In genomic region chr9:13705356-13705755, GRCh38 we compare ENCODE assay signal across 16 cellular contexts.
DNase-seq lines count a peak whose midpoint lies in the region; ATAC-seq and TF ChIP-seq lines count a peak whose summit lies in the region.
"Had no signal": no experiment of that assay in that cellular context is flagged by ENCODE, and none has a peak within 500 bp of the region (broad histone marks: within the 10 kb centered on the region; RNA-seq: fewer than 3 reads in every experiment).

No MANE protein-coding gene starts in this region.

- H3K27me3 ChIP-seq in esophagus squamous epithelium (no peaks in the 10 kb centered on the region), mesenchymal stem cell (ENCODE audit: control insufficient read depth in 1 of 2, insufficient read depth in 1 of 2, low read length in 2 of 2) (no peaks in the 10 kb centered on the region), subcutaneous abdominal adipose tissue (ENCODE audit: control insufficient read depth in 5 of 5, insufficient read depth in 4 of 5, low read length in 5 of 5) (no peaks in the 10 kb centered on the region)
- H3K27me3 ChIP-seq: upper lobe of left lung had no signal

- WGBS in esophagus squamous epithelium, 2 donors: 60 to 62% methylated on average over 3 of the region's 3 CpGs
- WGBS in mesenchymal stem cell: 60% methylated on average over 2 of the region's 3 CpGs

- no peak for TF ChIP-seq CTCF in WTC11 (IDR thresholded peaks at IDR 0.05)
- TF ChIP-seq CTCF in esophagus squamous epithelium (IDR thresholded peaks at IDR 0.05): no peak

- peaks cover 6% of the 10 kb centered on the region for H3K9me3 Mint-ChIP-seq in WTC11

- H3K4ac ChIP-seq in mesenchymal stem cell (ENCODE audit: low read depth in 1 of 2, low read length in 2 of 2): no peak overlapping the region

- H3K9ac ChIP-seq in mesenchymal stem cell (ENCODE audit: low read length) (peak overlapping the region; percentile 74), subcutaneous abdominal adipose tissue (ENCODE audit: low read length in 5 of 5) (peak overlapping the region in 1 of 5 donors; percentile 8)

- H3K27ac Mint-ChIP-seq in WTC11: no peak overlapping the region
- H3K27ac Mint-ChIP-seq: CD14-positive monocyte; progenitor cell of endocrine pancreas; T-helper 2 cell treated with Interferon-gamma antibody and Interleukin-4, amounts not matched to agents 5 μg/mL and 100 μg/mL, for 36 hours had no signal

- H4K91ac ChIP-seq in mesenchymal stem cell (ENCODE audit: low read length): no peak overlapping the region

- H3K9me3 ChIP-seq in esophagus squamous epithelium (no peaks in the 10 kb centered on the region), mesenchymal stem cell (ENCODE audit: control insufficient read depth, low read length) (no peaks in the 10 kb centered on the region), subcutaneous abdominal adipose tissue (ENCODE audit: control insufficient read depth in 5 of 5, low read length in 5 of 5) (no peaks in the 10 kb centered on the region)
- H3K9me3 ChIP-seq: upper lobe of left lung had no signal

- intact Hi-C loops in esophagus squamous epithelium (cut with DNase I): no loop called here

- no peaks in the 10 kb centered on the region for H3K27me3 Mint-ChIP-seq in WTC11 (ENCODE audit: low read depth)
- H3K27me3 Mint-ChIP-seq: progenitor cell of endocrine pancreas had no signal

- no peaks in the 10 kb centered on the region; the same call in 1 of the 2 replicates for H3K4me1 Mint-ChIP-seq in WTC11
- H3K4me1 Mint-ChIP-seq: CD14-positive monocyte had no signal

- no peak overlapping the region for H2BK5ac ChIP-seq in mesenchymal stem cell (ENCODE audit: low read depth, low read length, poor library complexity, severe bottlenecking)

- no peak overlapping the region for H4K8ac ChIP-seq in mesenchymal stem cell (ENCODE audit: low read length)

- H3K23ac ChIP-seq in mesenchymal stem cell (ENCODE audit: low read length in 2 of 2): no peak overlapping the region

- H3K14ac ChIP-seq in mesenchymal stem cell (ENCODE audit: low read length in 2 of 2): no peak overlapping the region

- H3K4me3 Mint-ChIP-seq in WTC11: no peak overlapping the region
- H3K4me3 Mint-ChIP-seq: activated T-cell treated with anti-CD3 and anti-CD28 coated beads, Interleukin-2, amount 50 U/mL, for 4 hours; CD14-positive monocyte; T-helper 2 cell treated with Interferon-gamma antibody and Interleukin-4, amounts not matched to agents 5 μg/mL and 100 μg/mL, for 36 hours had no signal

- no peak overlapping the region for H2BK12ac ChIP-seq in mesenchymal stem cell (ENCODE audit: low read length in 2 of 2)

- peak overlapping the region in 3 of 4 donors; percentile 39 to 60 (median 56) for H3K27ac ChIP-seq in esophagus squamous epithelium
- H3K27ac ChIP-seq in mesenchymal stem cell (ENCODE audit: low read length, poor library complexity, severe bottlenecking): no peak overlapping the region
- H3K27ac ChIP-seq in subcutaneous abdominal adipose tissue (ENCODE audit: low read depth, low read length): peak overlapping the region; percentile 11
- H3K27ac ChIP-seq: upper lobe of left lung had no signal

- no peak overlapping the region for H2AFZ ChIP-seq in mesenchymal stem cell (ENCODE audit: low read depth, low read length)

- DNase-seq in WTC11 (ENCODE audit: low spot score) (no peak), esophagus squamous epithelium (lab: John Stamatoyannopoulos, UW) (no peak), mesenchymal stem cell (peak; percentile 62), A172 (ENCODE audit: low spot score) (no peak), NCI-H2227 treated with DMSO at 0.1 percent for 48 hours (lab: John Stamatoyannopoulos, UW) (no peak)
- DNase-seq: activated CD4-positive, alpha-beta T cell treated with anti-CD3 and anti-CD28 coated beads for 4 hours; activated T-cell treated with anti-CD3 and anti-CD28 coated beads, Interleukin-2, amount 50 U/mL, for 4 hours; NCI-H69; stimulated activated CD4-positive, alpha-beta T cell treated with anti-CD3 and anti-CD28 coated beads, Interleukin-1b, Interleukin-23, amount 100 ng/mL, for 48 hours; upper lobe of left lung had no signal

- no peak for TF ChIP-seq POLR2A in esophagus squamous epithelium (IDR thresholded peaks at IDR 0.05)

- H2AK5ac ChIP-seq in mesenchymal stem cell (ENCODE audit: low read length, severe bottlenecking): no peak overlapping the region

- H3K79me1 ChIP-seq in mesenchymal stem cell (replicated peaks; ENCODE audit: low read length, poor library complexity, severe bottlenecking): no peaks in the 10 kb centered on the region

- no peak overlapping the region for H2BK120ac ChIP-seq in mesenchymal stem cell (ENCODE audit: low read depth, low read length)

- CTCF ChIA-PET in WTC11 (lab: Charles Lee): interaction anchor here (0.7 kb wide), 1 partner anchor 17 kb away, joined by 3 read pairs; no protein-coding TSS in a partner anchor

- H3K4me1 ChIP-seq in esophagus squamous epithelium (peaks cover 0 to 6% (median 0%) of the 10 kb centered on the region in 3 donors), mesenchymal stem cell (ENCODE audit: control insufficient read depth, insufficient read depth, low read depth, low read length) (no peaks in the 10 kb centered on the region), subcutaneous abdominal adipose tissue (ENCODE audit: control insufficient read depth in 5 of 5, insufficient read depth in 5 of 5, low read length in 5 of 5) (peaks cover 6 to 21% (median 13%) of the 10 kb centered on the region in 5 donors)
- H3K4me1 ChIP-seq: upper lobe of left lung had no signal

- H3K4me2 ChIP-seq in mesenchymal stem cell (ENCODE audit: low read length, poor library complexity, severe bottlenecking): no peak overlapping the region

- H3K18ac ChIP-seq in mesenchymal stem cell (ENCODE audit: low read depth in 1 of 2, low read length in 2 of 2): no peak overlapping the region

- POLR2A ChIA-PET in WTC11 (lab: Charles Lee): interaction anchor here (1.1 kb wide), 1 partner anchor 9 kb away, joined by 3 read pairs; no protein-coding TSS in a partner anchor

- H3K4me3 ChIP-seq in esophagus squamous epithelium: no peak overlapping the region
- H3K4me3 ChIP-seq in mesenchymal stem cell (ENCODE audit: insufficient read depth in 1 of 2, low read depth in 1 of 2, low read length in 2 of 2): no peak overlapping the region
- no peak overlapping the region for H3K4me3 ChIP-seq in subcutaneous abdominal adipose tissue (ENCODE audit: low read depth in 1 of 5, low read length in 5 of 5)
- H3K4me3 ChIP-seq: upper lobe of left lung had no signal

- no peak overlapping the region for H2BK15ac ChIP-seq in mesenchymal stem cell (ENCODE audit: low read depth, poor library complexity, severe bottlenecking)

- H3K36me3 ChIP-seq in esophagus squamous epithelium (no peaks in the 10 kb centered on the region), mesenchymal stem cell (ENCODE audit: control insufficient read depth in 1 of 2, insufficient read depth in 2 of 2, low read depth in 1 of 2, low read length in 2 of 2) (no peaks in the 10 kb centered on the region), subcutaneous abdominal adipose tissue (ENCODE audit: control insufficient read depth in 5 of 5, insufficient read depth in 5 of 5, low read length in 5 of 5) (no peaks in the 10 kb centered on the region)
- H3K36me3 ChIP-seq: upper lobe of left lung had no signal

- H3K36me3 Mint-ChIP-seq in WTC11: peaks cover 5% of the 10 kb centered on the region; the same call in 1 of the 2 replicates
- H3K36me3 Mint-ChIP-seq: CD14-positive monocyte had no signal

- ATAC-seq in WTC11: no peak
- no peak for ATAC-seq in GM21737 (IDR thresholded peaks at IDR 0.05; ENCODE audit: unreplicated experiment)
- ATAC-seq in HG03025 (IDR thresholded peaks at IDR 0.05; ENCODE audit: low FRiP score, unreplicated experiment): no peak
- ATAC-seq: activated T-cell treated with anti-CD3 and anti-CD28 coated beads, Interleukin-2, amount 50 U/mL, for 4 hours had no signal

TF ChIP-seq in WTC11, 78 proteins besides CTCF, POLR2A, EP300 and RAD21:
- no peak for TF ChIP-seq STAT6 (CRISPR knock-in tag; conservative IDR thresholded peaks at IDR 0.05; ENCODE audit: low read depth)
- TF ChIP-seq, protein P1, sequence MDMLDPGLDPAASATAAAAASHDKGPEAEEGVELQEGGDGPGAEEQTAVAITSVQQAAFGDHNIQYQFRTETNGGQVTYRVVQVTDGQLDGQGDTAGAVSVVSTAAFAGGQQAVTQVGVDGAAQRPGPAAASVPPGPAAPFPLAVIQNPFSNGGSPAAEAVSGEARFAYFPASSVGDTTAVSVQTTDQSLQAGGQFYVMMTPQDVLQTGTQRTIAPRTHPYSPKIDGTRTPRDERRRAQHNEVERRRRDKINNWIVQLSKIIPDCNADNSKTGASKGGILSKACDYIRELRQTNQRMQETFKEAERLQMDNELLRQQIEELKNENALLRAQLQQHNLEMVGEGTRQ (CRISPR knock-in tag; IDR thresholded peaks at IDR 0.05): 0 out of 2 replicates have a peak, but pooled peaks have one; percentile 24
